In genomic region chrX:47047989-47048388, GRCh38 we compare ENCODE assay signal across 1 cellular context.
TF ChIP-seq lines count a peak whose summit lies in the region.

No MANE protein-coding gene starts in this region.

TF ChIP-seq in K562, 482 proteins besides CTCF, POLR2A, EP300 and RAD21 (continued from another document and continues in another):
- TF ChIP-seq CHD7 (IDR thresholded peaks at IDR 0.05; ENCODE audit: low read depth, low read length), result no peak
- TF ChIP-seq ZBTB11 (CRISPR knock-in tag; IDR thresholded peaks at IDR 0.05), result no peak
- TF ChIP-seq FOXO4 (CRISPR knock-in tag; IDR thresholded peaks at IDR 0.05), result no peak
- TF ChIP-seq GATAD2B (IDR thresholded peaks at IDR 0.05; ENCODE audit: borderline replicate concordance), result no peak
- no peak for TF ChIP-seq ZNF740 (CRISPR knock-in tag; IDR thresholded peaks at IDR 0.05)
- TF ChIP-seq ZNF740 (tag; IDR thresholded peaks at IDR 0.05), result no peak
- peak; percentile 45; the same call in 1 of the 2 replicates for TF ChIP-seq MAX (CRISPR knock-in tag; IDR thresholded peaks at IDR 0.05)
- no peak for TF ChIP-seq HMG20B (CRISPR knock-in tag; IDR thresholded peaks at IDR 0.05)
- TF ChIP-seq SREBF1 (IDR thresholded peaks at IDR 0.05; ENCODE audit: borderline replicate concordance, low read depth, low read length), result no peak
- TF ChIP-seq ZFP1 (CRISPR knock-in tag; IDR thresholded peaks at IDR 0.05), result no peak
- TF ChIP-seq ZNF280A (IDR thresholded peaks at IDR 0.05; ENCODE audit: low read depth, partially characterized antibody), result no peak
- no peak for TF ChIP-seq E2F1 (CRISPR knock-in tag; IDR thresholded peaks at IDR 0.05)
- TF ChIP-seq FOXP1 (CRISPR knock-in tag; IDR thresholded peaks at IDR 0.05), result no peak
- TF ChIP-seq IRF2 (CRISPR knock-in tag; IDR thresholded peaks at IDR 0.05), result no peak
- TF ChIP-seq PURB (CRISPR knock-in tag; IDR thresholded peaks at IDR 0.05; ENCODE audit: low read depth), result no peak
- no peak for TF ChIP-seq FUS (optimal IDR thresholded peaks at IDR 0.05; ENCODE audit: low read depth, low read length)
- no peak for TF ChIP-seq ZNF282 (CRISPR knock-in tag; IDR thresholded peaks at IDR 0.05)
- TF ChIP-seq SNRNP70 (optimal IDR thresholded peaks at IDR 0.05; ENCODE audit: low read depth, low read length), result no peak
- no peak for TF ChIP-seq HDAC6 (IDR thresholded peaks at IDR 0.05; ENCODE audit: low read depth, low read length)
- no peak for TF ChIP-seq SMAD3 (CRISPR knock-in tag; conservative IDR thresholded peaks at IDR 0.05)
- no peak for TF ChIP-seq U2AF1 (optimal IDR thresholded peaks at IDR 0.05; ENCODE audit: low read depth, low read length)
- TF ChIP-seq CEBPB (tag; IDR thresholded peaks at IDR 0.05), result no peak
- TF ChIP-seq NFATC3 (IDR thresholded peaks at IDR 0.05), result no peak
- no peak for TF ChIP-seq ZNF184 (CRISPR knock-in tag; IDR thresholded peaks at IDR 0.05)
- TF ChIP-seq ZNF311 (CRISPR knock-in tag; IDR thresholded peaks at IDR 0.05), result no peak
- peak; percentile 53; the same call in 1 of the 2 replicates for TF ChIP-seq TEAD2 (tag; IDR thresholded peaks at IDR 0.05)
- TF ChIP-seq CREB3L1 (IDR thresholded peaks at IDR 0.05; ENCODE audit: borderline replicate concordance, low read depth), result peak; percentile 97
- no peak for TF ChIP-seq THRB (CRISPR knock-in tag; conservative IDR thresholded peaks at IDR 0.05)
- TF ChIP-seq CCNT2 (IDR thresholded peaks at IDR 0.05; ENCODE audit: borderline replicate concordance, extremely low read depth, insufficient read length, low read depth, low read length), result peak; percentile 93
- TF ChIP-seq PTRF (tag; IDR thresholded peaks at IDR 0.05), result no peak
- peak; percentile 92 for TF ChIP-seq SMARCE1 (IDR thresholded peaks at IDR 0.05)
- TF ChIP-seq ZNF668 (CRISPR knock-in tag; IDR thresholded peaks at IDR 0.05), result no peak
- no peak for TF ChIP-seq ZNF165 (CRISPR knock-in tag; IDR thresholded peaks at IDR 0.05; ENCODE audit: borderline replicate concordance)
- TF ChIP-seq TBL1XR1 (IDR thresholded peaks at IDR 0.05; ENCODE audit: low read length in 2 of 2), result peak in 1 of 2 experiments; percentile 82; a peak in 2 of 4 replicates
